ENCODE assay signal across 24 cellular contexts in the genomic region with DNA sequence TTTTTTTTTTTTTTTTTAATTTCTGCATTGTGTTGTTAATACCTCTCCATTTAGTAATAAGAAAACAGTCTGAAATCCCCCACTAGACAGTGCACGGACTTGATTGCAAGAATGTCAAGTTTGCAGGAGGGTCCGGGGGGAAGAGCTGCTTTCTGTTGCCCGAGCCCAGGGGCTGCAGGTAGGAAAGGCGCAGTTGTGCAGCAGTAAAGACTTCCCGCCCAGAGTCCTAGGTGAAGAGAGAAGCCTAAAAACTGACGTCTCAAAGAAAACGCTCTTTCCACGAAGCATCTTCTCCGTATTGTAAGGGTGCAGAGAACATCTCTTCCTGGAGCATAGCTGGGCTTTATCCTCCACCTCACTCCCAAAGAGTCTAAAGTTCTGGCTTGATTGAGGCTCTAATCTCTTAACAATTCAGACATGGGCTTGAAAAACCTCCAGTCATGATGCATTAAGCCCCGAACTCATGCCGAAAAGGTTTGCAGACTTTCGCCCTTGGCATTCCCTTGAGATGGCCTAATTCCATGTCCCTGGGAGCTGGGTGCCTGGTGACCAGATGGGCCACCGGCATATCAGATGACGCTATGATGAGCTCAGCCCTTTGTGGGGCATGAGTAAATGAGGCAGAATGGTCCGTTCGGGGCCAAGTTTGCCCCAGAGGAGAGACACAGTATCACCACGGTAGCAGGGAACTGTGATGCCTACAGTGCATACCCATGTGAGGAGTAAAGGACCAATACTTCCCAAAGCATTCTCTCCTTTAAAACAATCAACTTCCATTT.
A peak's percentile ranks its signal among the peaks of the same experiment; 100 is the strongest.
DNase-seq lines count a peak whose midpoint lies in the region; ATAC-seq and TF ChIP-seq lines count a peak whose summit lies in the region.
"Had no signal": no experiment of that assay in that cellular context is flagged by ENCODE, and none has a peak within 500 bp of the region (broad histone marks: within the 10 kb centered on the region; RNA-seq: fewer than 3 reads in every experiment).

No MANE protein-coding gene starts in this region.

- H3K27ac ChIP-seq in iPS-20b (ENCODE audit: low read length) (no peak overlapping the region), left lung (no peak overlapping the region)
- H3K27ac ChIP-seq: BLaER1, cardiac muscle cell, heart left ventricle, parathyroid adenoma, upper lobe of left lung had no signal

- H3K9ac ChIP-seq in iPS-20b (ENCODE audit: low read depth, low read length), result no peak overlapping the region
- H3K9ac ChIP-seq: BLaER1, parathyroid adenoma had no signal

- intact Hi-C loops in left lung (cut with DNase I), result no loop called here

- TF ChIP-seq CTCF in left lung (IDR thresholded peaks at IDR 0.05), result no peak

- peak overlapping the region; percentile 44; the same call in 1 of the 2 replicates for H3K4me3 ChIP-seq in iPS-20b (ENCODE audit: low read length)
- H3K4me3 ChIP-seq in left lung, result no peak overlapping the region
- H3K4me3 ChIP-seq: BLaER1, cardiac muscle cell, heart left ventricle, upper lobe of left lung had no signal

- H3K27me3 ChIP-seq in iPS-20b (ENCODE audit: insufficient read depth, low read length), result peaks cover 45% of the 10 kb centered on the region
- peaks cover 0 to 28% of the 10 kb centered on the region in 2 donors for H3K27me3 ChIP-seq in left lung
- H3K27me3 ChIP-seq: BLaER1, cardiac muscle cell, upper lobe of left lung had no signal

- DNase-seq in DMS 273 treated with DMSO at 0.1 percent for 48 hours (lab: John Stamatoyannopoulos, UW) (peak; percentile 27), HT1080 (ENCODE audit: low read depth) (peak; percentile 2), RPMI7951 (ENCODE audit: low read depth) (peak; percentile 14), left lung (no peak), SHP77 treated with DMSO at 0.1 percent for 48 hours (lab: John Stamatoyannopoulos, UW) (no peak), NCI-H1417 (lab: John Stamatoyannopoulos, UW) (no peak)
- DNase-seq: activated B cell treated with CpG ODN at 0.5 μM for 24 hours; activated CD8-positive, alpha-beta T cell treated with anti-CD3 and anti-CD28 coated beads, Interleukin-2, amount 10 ng/mL, durations not matched to agents 7 days and 5 days; activated naive CD4-positive, alpha-beta T cell; activated T-cell treated with anti-CD3 and anti-CD28 coated beads, Interleukin-2, amount 50 U/mL, for 4 hours; Caco-2; dermis blood vessel endothelial cell; heart left ventricle; left ventricle myocardium superior; NCI-H187 treated with DMSO at 0.1 percent for 48 hours; RPMI8226; T-helper 9 cell; upper lobe of left lung had no signal

- H3K4me1 ChIP-seq in iPS-20b (ENCODE audit: insufficient read depth, low read length) (peaks cover 16% of the 10 kb centered on the region; the same call in 1 of the 2 replicates), left lung (no peaks in the 10 kb centered on the region)
- H3K4me1 ChIP-seq: BLaER1, Caco-2, heart left ventricle, parathyroid adenoma, upper lobe of left lung had no signal

- H3K9me3 ChIP-seq in iPS-20b (ENCODE audit: insufficient read depth, low read depth, low read length) (no peaks in the 10 kb centered on the region), left lung (no peaks in the 10 kb centered on the region)
- H3K9me3 ChIP-seq: BLaER1, Caco-2, heart left ventricle, upper lobe of left lung had no signal

- ATAC-seq in left lung (no peak), HG02870 (IDR thresholded peaks at IDR 0.05; ENCODE audit: unreplicated experiment) (no peak)
- ATAC-seq: activated CD8-positive, alpha-beta T cell treated with anti-CD3 and anti-CD28 coated beads, Interleukin-2, amount 10 ng/mL, durations not matched to agents 7 days and 5 days; activated T-cell treated with anti-CD3 and anti-CD28 coated beads, Interleukin-2, amount 50 U/mL, for 4 hours; HCT116; heart left ventricle; left ventricle myocardium superior had no signal

- H3K36me3 ChIP-seq in iPS-20b (ENCODE audit: insufficient read depth, low read depth, low read length), result no peaks in the 10 kb centered on the region
- no peaks in the 10 kb centered on the region for H3K36me3 ChIP-seq in left lung
- H3K36me3 ChIP-seq: BLaER1, cardiac muscle cell, heart left ventricle, upper lobe of left lung had no signal

Comparison
In these comparisons a context has a peak if more than half of its experiments do, and no peak if none do; other contexts are left out.
1. DNase-seq: peak in DMS 273 treated with DMSO at 0.1 percent for 48 hours (single experiment), HT1080 (single experiment) and RPMI7951 (single experiment); none in left lung (0 of 2), SHP77 treated with DMSO at 0.1 percent for 48 hours (single experiment) and NCI-H1417 (0 of 3).